1 cellular context compared by ENCODE assay signal in genomic region chr9:112844771-112845542, GRCh38.
TF ChIP-seq lines count a peak whose summit lies in the region.

No MANE protein-coding gene starts in this region.

TF ChIP-seq in K562, 482 proteins besides CTCF, POLR2A, EP300 and RAD21 (continued from another document):
- TF ChIP-seq, protein P1, sequence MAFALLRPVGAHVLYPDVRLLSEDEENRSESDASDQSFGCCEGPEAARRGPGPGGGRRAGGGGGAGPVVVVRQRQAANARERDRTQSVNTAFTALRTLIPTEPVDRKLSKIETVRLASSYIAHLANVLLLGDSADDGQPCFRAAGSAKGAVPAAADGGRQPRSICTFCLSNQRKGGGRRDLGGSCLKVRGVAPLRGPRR (CRISPR knock-in tag; IDR thresholded peaks at IDR 0.05), result no peak
- TF ChIP-seq PRMT5 (CRISPR knock-in tag; IDR thresholded peaks at IDR 0.05) (no peak), ADNP (tag; IDR thresholded peaks at IDR 0.05) (no peak), EHMT2 (IDR thresholded peaks at IDR 0.05) (peak; percentile 55; the same call in 1 of the 2 replicates), BCL6 (CRISPR knock-in tag; IDR thresholded peaks at IDR 0.05) (no peak), CBX8 (IDR thresholded peaks at IDR 0.05; ENCODE audit: borderline replicate concordance, extremely low read depth, low read depth, low read length, poor library complexity, severe bottlenecking) (no peak), RCOR1 (IDR thresholded peaks at IDR 0.05; ENCODE audit: borderline replicate concordance in 1 of 2, low read depth in 2 of 2, low read length in 2 of 2) (0 out of 4 replicates have a peak, but pooled peaks of 1 of the 2 experiments have one; percentile 40), SRSF3 (IDR thresholded peaks at IDR 0.05; ENCODE audit: insufficient read depth, low read length) (no peak), CHD1 (IDR thresholded peaks at IDR 0.05; ENCODE audit: low read length) (no peak), ZNF384 (IDR thresholded peaks at IDR 0.05; ENCODE audit: low read depth, low read length) (no peak), ZBED1 (IDR thresholded peaks at IDR 0.05) (no peak), RNF2 (IDR thresholded peaks at IDR 0.05) (no peak), MTF1 (CRISPR knock-in tag; IDR thresholded peaks at IDR 0.05; ENCODE audit: borderline replicate concordance) (no peak), SMAD1 (IDR thresholded peaks at IDR 0.05; ENCODE audit: low read depth, low read length, partially characterized antibody) (no peak), SMC3 (conservative IDR thresholded peaks at IDR 0.05; ENCODE audit: insufficient read depth, low read depth, low read length) (peak; percentile 86), PML (IDR thresholded peaks at IDR 0.05; ENCODE audit: low read length) (no peak), ZNF589 (CRISPR knock-in tag; IDR thresholded peaks at IDR 0.05; ENCODE audit: low read depth) (no peak), ZNF316 (IDR thresholded peaks at IDR 0.05) (no peak), NR3C1 (CRISPR knock-in tag; IDR thresholded peaks at IDR 0.05) (no peak), U2AF2 (optimal IDR thresholded peaks at IDR 0.05; ENCODE audit: low read depth, low read length) (no peak), SRSF9 (IDR thresholded peaks at IDR 0.05; ENCODE audit: borderline replicate concordance, low read depth, low read length) (no peak), ELF1 (tag; IDR thresholded peaks at IDR 0.05) (peak; percentile 63), KAT7 (CRISPR knock-in tag; IDR thresholded peaks at IDR 0.05; ENCODE audit: borderline replicate concordance) (no peak)
- TF ChIP-seq, protein P2, sequence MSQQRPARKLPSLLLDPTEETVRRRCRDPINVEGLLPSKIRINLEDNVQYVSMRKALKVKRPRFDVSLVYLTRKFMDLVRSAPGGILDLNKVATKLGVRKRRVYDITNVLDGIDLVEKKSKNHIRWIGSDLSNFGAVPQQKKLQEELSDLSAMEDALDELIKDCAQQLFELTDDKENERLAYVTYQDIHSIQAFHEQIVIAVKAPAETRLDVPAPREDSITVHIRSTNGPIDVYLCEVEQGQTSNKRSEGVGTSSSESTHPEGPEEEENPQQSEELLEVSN (IDR thresholded peaks at IDR 0.05; ENCODE audit: borderline replicate concordance in 1 of 2, extremely low read depth in 1 of 2, insufficient read depth in 1 of 2, insufficient read length in 1 of 2, low read depth in 1 of 2, low read length in 1 of 2, poor library complexity in 1 of 2, severe bottlenecking in 1 of 2), result no peak
- TF ChIP-seq, protein P3, sequence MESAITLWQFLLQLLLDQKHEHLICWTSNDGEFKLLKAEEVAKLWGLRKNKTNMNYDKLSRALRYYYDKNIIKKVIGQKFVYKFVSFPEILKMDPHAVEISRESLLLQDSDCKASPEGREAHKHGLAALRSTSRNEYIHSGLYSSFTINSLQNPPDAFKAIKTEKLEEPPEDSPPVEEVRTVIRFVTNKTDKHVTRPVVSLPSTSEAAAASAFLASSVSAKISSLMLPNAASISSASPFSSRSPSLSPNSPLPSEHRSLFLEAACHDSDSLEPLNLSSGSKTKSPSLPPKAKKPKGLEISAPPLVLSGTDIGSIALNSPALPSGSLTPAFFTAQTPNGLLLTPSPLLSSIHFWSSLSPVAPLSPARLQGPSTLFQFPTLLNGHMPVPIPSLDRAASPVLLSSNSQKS (CRISPR knock-in tag; IDR thresholded peaks at IDR 0.05), result no peak
- TF ChIP-seq, protein P4, sequence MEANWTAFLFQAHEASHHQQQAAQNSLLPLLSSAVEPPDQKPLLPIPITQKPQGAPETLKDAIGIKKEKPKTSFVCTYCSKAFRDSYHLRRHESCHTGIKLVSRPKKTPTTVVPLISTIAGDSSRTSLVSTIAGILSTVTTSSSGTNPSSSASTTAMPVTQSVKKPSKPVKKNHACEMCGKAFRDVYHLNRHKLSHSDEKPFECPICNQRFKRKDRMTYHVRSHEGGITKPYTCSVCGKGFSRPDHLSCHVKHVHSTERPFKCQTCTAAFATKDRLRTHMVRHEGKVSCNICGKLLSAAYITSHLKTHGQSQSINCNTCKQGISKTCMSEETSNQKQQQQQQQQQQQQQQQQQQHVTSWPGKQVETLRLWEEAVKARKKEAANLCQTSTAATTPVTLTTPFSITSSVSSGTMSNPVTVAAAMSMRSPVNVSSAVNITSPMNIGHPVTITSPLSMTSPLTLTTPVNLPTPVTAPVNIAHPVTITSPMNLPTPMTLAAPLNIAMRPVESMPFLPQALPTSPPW (CRISPR knock-in tag; IDR thresholded peaks at IDR 0.05), result no peak; the same call in 1 of the 2 replicates
- TF ChIP-seq, protein P5, sequence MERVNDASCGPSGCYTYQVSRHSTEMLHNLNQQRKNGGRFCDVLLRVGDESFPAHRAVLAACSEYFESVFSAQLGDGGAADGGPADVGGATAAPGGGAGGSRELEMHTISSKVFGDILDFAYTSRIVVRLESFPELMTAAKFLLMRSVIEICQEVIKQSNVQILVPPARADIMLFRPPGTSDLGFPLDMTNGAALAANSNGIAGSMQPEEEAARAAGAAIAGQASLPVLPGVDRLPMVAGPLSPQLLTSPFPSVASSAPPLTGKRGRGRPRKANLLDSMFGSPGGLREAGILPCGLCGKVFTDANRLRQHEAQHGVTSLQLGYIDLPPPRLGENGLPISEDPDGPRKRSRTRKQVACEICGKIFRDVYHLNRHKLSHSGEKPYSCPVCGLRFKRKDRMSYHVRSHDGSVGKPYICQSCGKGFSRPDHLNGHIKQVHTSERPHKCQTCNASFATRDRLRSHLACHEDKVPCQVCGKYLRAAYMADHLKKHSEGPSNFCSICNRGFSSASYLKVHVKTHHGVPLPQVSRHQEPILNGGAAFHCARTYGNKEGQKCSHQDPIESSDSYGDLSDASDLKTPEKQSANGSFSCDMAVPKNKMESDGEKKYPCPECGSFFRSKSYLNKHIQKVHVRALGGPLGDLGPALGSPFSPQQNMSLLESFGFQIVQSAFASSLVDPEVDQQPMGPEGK (CRISPR knock-in tag; IDR thresholded peaks at IDR 0.05; ENCODE audit: borderline replicate concordance), result no peak
TF ChIP-seq in K562: peak in this region for 33.
